Comparison of ENCODE assay signal across 1 cellular context in genomic region chr16:87733190-87733589, GRCh38.
TF ChIP-seq lines count a peak whose summit lies in the region.

No MANE protein-coding gene starts in this region.

TF ChIP-seq in A549, 52 proteins besides CTCF, POLR2A, EP300 and RAD21 (continued from another document):
- TF ChIP-seq KDM1A (IDR thresholded peaks at IDR 0.05; ENCODE audit: low read depth) (no peak), TP53 (CRISPR knock-in tag; IDR thresholded peaks at IDR 0.05) (no peak), MAZ (IDR thresholded peaks at IDR 0.05; ENCODE audit: borderline replicate concordance, low read depth, low read length) (no peak)
